Comparison of ENCODE assay signal across 16 cellular contexts in the genomic region with DNA sequence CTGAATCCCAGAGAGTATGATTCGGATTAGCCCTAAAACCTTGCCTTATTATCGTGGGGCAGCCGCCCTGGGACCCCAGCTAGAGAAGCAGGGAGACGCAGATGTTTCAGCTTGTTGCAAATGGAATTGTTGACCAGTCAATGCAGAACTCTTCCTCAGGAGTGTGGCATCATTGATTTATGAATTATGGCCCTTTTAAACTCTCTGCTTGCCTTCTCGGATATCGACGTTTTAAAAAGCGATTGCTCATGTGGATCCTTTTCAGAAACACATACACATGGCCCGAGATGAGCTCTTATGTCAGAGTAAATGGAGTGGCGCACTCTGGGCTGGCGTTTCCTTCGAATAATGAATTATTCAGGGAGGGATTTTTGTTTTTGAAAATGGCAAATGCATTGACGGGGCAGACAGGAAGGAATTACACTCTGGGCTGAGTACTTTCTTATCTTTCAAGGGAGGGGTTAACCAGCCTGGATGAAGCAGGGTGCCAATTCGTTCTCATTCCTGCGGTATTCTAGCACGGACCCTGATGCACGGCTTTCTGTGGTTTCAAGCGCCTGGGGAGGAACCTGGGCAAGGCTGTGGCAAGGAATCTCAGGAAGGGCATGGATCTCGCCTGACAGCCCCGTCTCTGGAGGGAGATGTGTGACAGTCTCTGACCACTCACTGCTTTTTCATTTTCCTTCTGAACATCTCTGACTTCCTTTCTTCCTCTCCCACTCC.
A peak's percentile ranks its signal among the peaks of the same experiment; 100 is the strongest.
DNase-seq lines count a peak whose midpoint lies in the region; ATAC-seq and TF ChIP-seq lines count a peak whose summit lies in the region.
"Had no signal": no experiment of that assay in that cellular context is flagged by ENCODE, and none has a peak within 500 bp of the region (broad histone marks: within the 10 kb centered on the region; RNA-seq: fewer than 3 reads in every experiment).

No MANE protein-coding gene starts in this region.

- H3K9me3 ChIP-seq in lung (ENCODE audit: control insufficient read depth in 2 of 2, insufficient read depth in 1 of 2, low read length in 1 of 2): no peaks in the 10 kb centered on the region

- DNase-seq in AG10803 (ENCODE audit: low read depth) (peak; percentile 38), NCI-H187 (lab: John Stamatoyannopoulos, UW) (peak; percentile 75 to 88), cardiac fibroblast (ENCODE audit: low read depth in 2 of 2) (peak; percentile 14 to 79), lung (ENCODE audit: low spot score) (no peak), DMS53 (lab: John Stamatoyannopoulos, UW) (no peak), superior temporal gyrus (ENCODE audit: extremely low spot score) (no peak)
- DNase-seq in stimulated activated CD4-positive, alpha-beta T cell treated with anti-CD3 and anti-CD28 coated beads, Interleukin-12 subunit alpha, Interleukin-12 subunit beta, amount 100 ng/mL, for 4 hours: no peak
- DNase-seq: activated CD8-positive, alpha-beta T cell treated with anti-CD3 and anti-CD28 coated beads for 36 hours; Kasumi-1; kidney glomerular epithelial cell; NCI-H1436 treated with DMSO at 0.1 percent for 48 hours; NCI-H526 treated with DMSO at 0.1 percent for 48 hours had no signal

- no peak for TF ChIP-seq CTCF in AG10803 (conservative IDR thresholded peaks at IDR 0.05; ENCODE audit: low read length)
- TF ChIP-seq CTCF in cardiac fibroblast (IDR thresholded peaks at IDR 0.05; ENCODE audit: low read depth, low read length): no peak
- TF ChIP-seq CTCF in lung (IDR thresholded peaks at IDR 0.05; ENCODE audit: control extremely low read depth, extremely low read depth): no peak

- H3K27ac ChIP-seq in lung (ENCODE audit: low read depth in 1 of 2, low read length in 1 of 2): peak overlapping the region in 1 of 2 donors; percentile 32
- H3K27ac ChIP-seq: VCaP had no signal

- ATAC-seq in lung (ENCODE audit: insufficient read depth, low FRiP score): peak; percentile 14
- no peak for ATAC-seq in GM19455 (IDR thresholded peaks at IDR 0.05; ENCODE audit: unreplicated experiment)
- ATAC-seq: activated CD8-positive, alpha-beta T cell treated with anti-CD3 and anti-CD28 coated beads for 36 hours; Panc1; SK-N-SH treated with all-trans-retinoic acid at 6 μM for 48 hours had no signal

- H3K27me3 ChIP-seq in lung (ENCODE audit: control insufficient read depth, insufficient read depth): no peaks in the 10 kb centered on the region

- no peaks in the 10 kb centered on the region for H3K36me3 ChIP-seq in lung (ENCODE audit: control insufficient read depth in 2 of 2, insufficient read depth in 2 of 2, low read length in 2 of 2)

- 52 to 53% methylated on average over 20 of the region's 20 CpGs for WGBS in lung, 2 donors

- no peak overlapping the region for H3K4me3 ChIP-seq in AG10803 (ENCODE audit: low read length)
- H3K4me3 ChIP-seq in cardiac fibroblast (replicated peaks in 1 of 2; ENCODE audit: low read depth in 2 of 2, low read length in 2 of 2): peak overlapping the region in 1 of 2 donors; percentile 13
- H3K4me3 ChIP-seq in lung: no peak overlapping the region

- peaks cover 16 to 32% of the 10 kb centered on the region in 2 donors for H3K4me1 ChIP-seq in lung (ENCODE audit: control insufficient read depth in 2 of 2, insufficient read depth in 2 of 2, low read length in 2 of 2)

Comparison
In these comparisons a context has a peak if more than half of its experiments do, and no peak if none do; other contexts are left out.
1. DNase-seq: peak in AG10803 (single experiment), NCI-H187 (2 of 2) and cardiac fibroblast (2 of 2); none in lung (single experiment), DMS53 (single experiment), superior temporal gyrus (single experiment) and stimulated activated CD4-positive, alpha-beta T cell treated with anti-CD3 and anti-CD28 coated beads, Interleukin-12 subunit alpha, Interleukin-12 subunit beta, amount 100 ng/mL, for 4 hours (single experiment).